In the genomic region with DNA sequence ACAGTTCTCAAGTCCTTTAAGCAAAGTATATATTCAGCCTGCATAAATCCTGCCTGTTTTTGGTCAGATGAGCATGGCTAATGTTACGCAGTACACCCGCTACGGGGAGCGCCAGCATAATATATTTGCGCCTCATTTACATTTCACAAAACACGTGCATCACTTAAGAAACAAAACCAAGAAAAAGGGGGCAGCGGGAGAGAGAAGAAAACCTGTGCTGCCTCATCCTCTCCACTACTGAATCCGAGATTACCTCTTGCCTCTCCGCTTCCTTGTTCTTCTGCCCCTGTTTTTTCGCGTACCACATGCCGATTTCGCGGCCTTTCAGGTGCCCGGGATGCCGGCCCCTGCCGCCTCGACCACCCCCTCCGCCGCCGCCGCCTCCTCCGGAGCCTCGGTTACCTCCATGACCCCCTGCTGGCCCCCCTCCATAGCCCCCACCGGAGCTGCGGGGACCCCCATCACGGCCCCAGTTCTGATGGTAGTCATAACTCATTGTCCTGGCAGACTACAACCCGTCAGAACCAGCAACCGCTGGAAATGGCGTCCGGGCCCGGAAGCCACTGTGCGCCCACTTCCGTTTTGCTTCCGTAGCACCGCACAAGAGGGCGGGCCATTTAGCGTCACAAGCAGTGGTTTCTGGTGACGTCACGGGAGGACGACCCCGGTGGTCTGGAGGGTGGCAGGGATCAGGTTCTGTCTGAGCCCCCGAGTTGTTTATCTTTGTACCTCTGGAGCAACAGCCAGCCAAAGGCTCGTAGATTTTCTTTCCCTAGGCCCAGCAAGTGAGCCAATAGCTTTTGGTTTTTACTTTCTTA, we compare ENCODE assay signal across 1 cellular context.
TF ChIP-seq lines count a peak whose summit lies in the region.

TSS of gene DHX36 (minus strand) at position 567 of the 818 bp plus-strand sequence. CDS start at position 496, 71 bp downstream.

TF ChIP-seq in HepG2, 621 proteins besides CTCF, POLR2A, EP300 and RAD21 (continued from another document and continues in another):
- TF ChIP-seq, protein P1, sequence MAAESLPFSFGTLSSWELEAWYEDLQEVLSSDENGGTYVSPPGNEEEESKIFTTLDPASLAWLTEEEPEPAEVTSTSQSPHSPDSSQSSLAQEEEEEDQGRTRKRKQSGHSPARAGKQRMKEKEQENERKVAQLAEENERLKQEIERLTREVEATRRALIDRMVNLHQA (CRISPR knock-in tag; IDR thresholded peaks at IDR 0.05) = no peak
- no peak for TF ChIP-seq RNF2 (conservative IDR thresholded peaks at IDR 0.05; ENCODE audit: low read depth)
- TF ChIP-seq MAFF (IDR thresholded peaks at IDR 0.05; ENCODE audit: low read depth, low read length) = no peak
- TF ChIP-seq RORA (CRISPR knock-in tag; IDR thresholded peaks at IDR 0.05) = no peak
- TF ChIP-seq SRSF1 (optimal IDR thresholded peaks at IDR 0.05; ENCODE audit: low read depth, low read length) = peak; percentile 33
- no peak for TF ChIP-seq HNRNPL (IDR thresholded peaks at IDR 0.05; ENCODE audit: low read depth, low read length)
- TF ChIP-seq, protein P2, sequence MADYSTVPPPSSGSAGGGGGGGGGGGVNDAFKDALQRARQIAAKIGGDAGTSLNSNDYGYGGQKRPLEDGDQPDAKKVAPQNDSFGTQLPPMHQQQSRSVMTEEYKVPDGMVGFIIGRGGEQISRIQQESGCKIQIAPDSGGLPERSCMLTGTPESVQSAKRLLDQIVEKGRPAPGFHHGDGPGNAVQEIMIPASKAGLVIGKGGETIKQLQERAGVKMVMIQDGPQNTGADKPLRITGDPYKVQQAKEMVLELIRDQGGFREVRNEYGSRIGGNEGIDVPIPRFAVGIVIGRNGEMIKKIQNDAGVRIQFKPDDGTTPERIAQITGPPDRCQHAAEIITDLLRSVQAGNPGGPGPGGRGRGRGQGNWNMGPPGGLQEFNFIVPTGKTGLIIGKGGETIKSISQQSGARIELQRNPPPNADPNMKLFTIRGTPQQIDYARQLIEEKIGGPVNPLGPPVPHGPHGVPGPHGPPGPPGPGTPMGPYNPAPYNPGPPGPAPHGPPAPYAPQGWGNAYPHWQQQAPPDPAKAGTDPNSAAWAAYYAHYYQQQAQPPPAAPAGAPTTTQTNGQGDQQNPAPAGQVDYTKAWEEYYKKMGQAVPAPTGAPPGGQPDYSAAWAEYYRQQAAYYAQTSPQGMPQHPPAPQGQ (CRISPR knock-in tag; IDR thresholded peaks at IDR 0.05; ENCODE audit: borderline replicate concordance) = no peak
- no peak; the same call in 1 of the 2 replicates for TF ChIP-seq FOXO1 (CRISPR knock-in tag; IDR thresholded peaks at IDR 0.05)
- TF ChIP-seq ARID3A (IDR thresholded peaks at IDR 0.05; ENCODE audit: low read depth, low read length) = no peak
- TF ChIP-seq ZBTB3 (CRISPR knock-in tag; IDR thresholded peaks at IDR 0.05; ENCODE audit: borderline replicate concordance, low read depth) = no peak
- TF ChIP-seq ZNF253 (CRISPR knock-in tag; IDR thresholded peaks at IDR 0.05; ENCODE audit: borderline replicate concordance) = no peak
- no peak for TF ChIP-seq MBD4 (IDR thresholded peaks at IDR 0.05; ENCODE audit: borderline replicate concordance, low read length)
- peak; percentile 67; the same call in 1 of the 2 replicates for TF ChIP-seq ETV6 (CRISPR knock-in tag; conservative IDR thresholded peaks at IDR 0.05)
- no peak for TF ChIP-seq HMG20A (CRISPR knock-in tag; IDR thresholded peaks at IDR 0.05; ENCODE audit: borderline replicate concordance)
- no peak for TF ChIP-seq ZNF329 (CRISPR knock-in tag; IDR thresholded peaks at IDR 0.05; ENCODE audit: low read depth)
- TF ChIP-seq ATF5 (CRISPR knock-in tag; IDR thresholded peaks at IDR 0.05; ENCODE audit: low read depth) = no peak
- no peak for TF ChIP-seq ISX (CRISPR knock-in tag; conservative IDR thresholded peaks at IDR 0.05)
- no peak; the same call in none of the 2 replicates for TF ChIP-seq HDAC1 (CRISPR knock-in tag; IDR thresholded peaks at IDR 0.05)
- TF ChIP-seq, protein P3, sequence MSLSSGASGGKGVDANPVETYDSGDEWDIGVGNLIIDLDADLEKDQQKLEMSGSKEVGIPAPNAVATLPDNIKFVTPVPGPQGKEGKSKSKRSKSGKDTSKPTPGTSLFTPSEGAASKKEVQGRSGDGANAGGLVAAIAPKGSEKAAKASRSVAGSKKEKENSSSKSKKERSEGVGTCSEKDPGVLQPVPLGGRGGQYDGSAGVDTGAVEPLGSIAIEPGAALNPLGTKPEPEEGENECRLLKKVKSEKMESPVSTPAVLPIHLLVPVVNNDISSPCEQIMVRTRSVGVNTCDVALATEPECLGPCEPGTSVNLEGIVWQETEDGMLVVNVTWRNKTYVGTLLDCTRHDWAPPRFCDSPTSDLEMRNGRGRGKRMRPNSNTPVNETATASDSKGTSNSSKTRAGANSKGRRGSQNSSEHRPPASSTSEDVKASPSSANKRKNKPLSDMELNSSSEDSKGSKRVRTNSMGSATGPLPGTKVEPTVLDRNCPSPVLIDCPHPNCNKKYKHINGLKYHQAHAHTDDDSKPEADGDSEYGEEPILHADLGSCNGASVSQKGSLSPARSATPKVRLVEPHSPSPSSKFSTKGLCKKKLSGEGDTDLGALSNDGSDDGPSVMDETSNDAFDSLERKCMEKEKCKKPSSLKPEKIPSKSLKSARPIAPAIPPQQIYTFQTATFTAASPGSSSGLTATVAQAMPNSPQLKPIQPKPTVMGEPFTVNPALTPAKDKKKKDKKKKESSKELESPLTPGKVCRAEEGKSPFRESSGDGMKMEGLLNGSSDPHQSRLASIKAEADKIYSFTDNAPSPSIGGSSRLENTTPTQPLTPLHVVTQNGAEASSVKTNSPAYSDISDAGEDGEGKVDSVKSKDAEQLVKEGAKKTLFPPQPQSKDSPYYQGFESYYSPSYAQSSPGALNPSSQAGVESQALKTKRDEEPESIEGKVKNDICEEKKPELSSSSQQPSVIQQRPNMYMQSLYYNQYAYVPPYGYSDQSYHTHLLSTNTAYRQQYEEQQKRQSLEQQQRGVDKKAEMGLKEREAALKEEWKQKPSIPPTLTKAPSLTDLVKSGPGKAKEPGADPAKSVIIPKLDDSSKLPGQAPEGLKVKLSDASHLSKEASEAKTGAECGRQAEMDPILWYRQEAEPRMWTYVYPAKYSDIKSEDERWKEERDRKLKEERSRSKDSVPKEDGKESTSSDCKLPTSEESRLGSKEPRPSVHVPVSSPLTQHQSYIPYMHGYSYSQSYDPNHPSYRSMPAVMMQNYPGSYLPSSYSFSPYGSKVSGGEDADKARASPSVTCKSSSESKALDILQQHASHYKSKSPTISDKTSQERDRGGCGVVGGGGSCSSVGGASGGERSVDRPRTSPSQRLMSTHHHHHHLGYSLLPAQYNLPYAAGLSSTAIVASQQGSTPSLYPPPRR (CRISPR knock-in tag; IDR thresholded peaks at IDR 0.05; ENCODE audit: borderline replicate concordance) = no peak
- TF ChIP-seq ZFP1 (CRISPR knock-in tag; IDR thresholded peaks at IDR 0.05) = no peak
- TF ChIP-seq, protein P4, sequence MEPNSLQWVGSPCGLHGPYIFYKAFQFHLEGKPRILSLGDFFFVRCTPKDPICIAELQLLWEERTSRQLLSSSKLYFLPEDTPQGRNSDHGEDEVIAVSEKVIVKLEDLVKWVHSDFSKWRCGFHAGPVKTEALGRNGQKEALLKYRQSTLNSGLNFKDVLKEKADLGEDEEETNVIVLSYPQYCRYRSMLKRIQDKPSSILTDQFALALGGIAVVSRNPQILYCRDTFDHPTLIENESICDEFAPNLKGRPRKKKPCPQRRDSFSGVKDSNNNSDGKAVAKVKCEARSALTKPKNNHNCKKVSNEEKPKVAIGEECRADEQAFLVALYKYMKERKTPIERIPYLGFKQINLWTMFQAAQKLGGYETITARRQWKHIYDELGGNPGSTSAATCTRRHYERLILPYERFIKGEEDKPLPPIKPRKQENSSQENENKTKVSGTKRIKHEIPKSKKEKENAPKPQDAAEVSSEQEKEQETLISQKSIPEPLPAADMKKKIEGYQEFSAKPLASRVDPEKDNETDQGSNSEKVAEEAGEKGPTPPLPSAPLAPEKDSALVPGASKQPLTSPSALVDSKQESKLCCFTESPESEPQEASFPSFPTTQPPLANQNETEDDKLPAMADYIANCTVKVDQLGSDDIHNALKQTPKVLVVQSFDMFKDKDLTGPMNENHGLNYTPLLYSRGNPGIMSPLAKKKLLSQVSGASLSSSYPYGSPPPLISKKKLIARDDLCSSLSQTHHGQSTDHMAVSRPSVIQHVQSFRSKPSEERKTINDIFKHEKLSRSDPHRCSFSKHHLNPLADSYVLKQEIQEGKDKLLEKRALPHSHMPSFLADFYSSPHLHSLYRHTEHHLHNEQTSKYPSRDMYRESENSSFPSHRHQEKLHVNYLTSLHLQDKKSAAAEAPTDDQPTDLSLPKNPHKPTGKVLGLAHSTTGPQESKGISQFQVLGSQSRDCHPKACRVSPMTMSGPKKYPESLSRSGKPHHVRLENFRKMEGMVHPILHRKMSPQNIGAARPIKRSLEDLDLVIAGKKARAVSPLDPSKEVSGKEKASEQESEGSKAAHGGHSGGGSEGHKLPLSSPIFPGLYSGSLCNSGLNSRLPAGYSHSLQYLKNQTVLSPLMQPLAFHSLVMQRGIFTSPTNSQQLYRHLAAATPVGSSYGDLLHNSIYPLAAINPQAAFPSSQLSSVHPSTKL (CRISPR knock-in tag; IDR thresholded peaks at IDR 0.05) = peak; percentile 70
- 0 out of 2 replicates have a peak, but pooled peaks have one; percentile 65 for TF ChIP-seq ZNF510 (CRISPR knock-in tag; IDR thresholded peaks at IDR 0.05; ENCODE audit: low read depth)
- no peak for TF ChIP-seq EZH2 (conservative IDR thresholded peaks at IDR 0.05; ENCODE audit: low read depth, low read length)
- TF ChIP-seq CEBPB (IDR thresholded peaks at IDR 0.05; ENCODE audit: borderline replicate concordance, low read depth, low read length) = no peak
- peak; percentile 72; the same call in 1 of the 2 replicates for TF ChIP-seq ZNF280B (CRISPR knock-in tag; IDR thresholded peaks at IDR 0.05; ENCODE audit: borderline replicate concordance)
- TF ChIP-seq, protein P5, sequence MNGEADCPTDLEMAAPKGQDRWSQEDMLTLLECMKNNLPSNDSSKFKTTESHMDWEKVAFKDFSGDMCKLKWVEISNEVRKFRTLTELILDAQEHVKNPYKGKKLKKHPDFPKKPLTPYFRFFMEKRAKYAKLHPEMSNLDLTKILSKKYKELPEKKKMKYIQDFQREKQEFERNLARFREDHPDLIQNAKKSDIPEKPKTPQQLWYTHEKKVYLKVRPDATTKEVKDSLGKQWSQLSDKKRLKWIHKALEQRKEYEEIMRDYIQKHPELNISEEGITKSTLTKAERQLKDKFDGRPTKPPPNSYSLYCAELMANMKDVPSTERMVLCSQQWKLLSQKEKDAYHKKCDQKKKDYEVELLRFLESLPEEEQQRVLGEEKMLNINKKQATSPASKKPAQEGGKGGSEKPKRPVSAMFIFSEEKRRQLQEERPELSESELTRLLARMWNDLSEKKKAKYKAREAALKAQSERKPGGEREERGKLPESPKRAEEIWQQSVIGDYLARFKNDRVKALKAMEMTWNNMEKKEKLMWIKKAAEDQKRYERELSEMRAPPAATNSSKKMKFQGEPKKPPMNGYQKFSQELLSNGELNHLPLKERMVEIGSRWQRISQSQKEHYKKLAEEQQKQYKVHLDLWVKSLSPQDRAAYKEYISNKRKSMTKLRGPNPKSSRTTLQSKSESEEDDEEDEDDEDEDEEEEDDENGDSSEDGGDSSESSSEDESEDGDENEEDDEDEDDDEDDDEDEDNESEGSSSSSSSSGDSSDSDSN (CRISPR knock-in tag; IDR thresholded peaks at IDR 0.05) = peak; percentile 45; the same call in 1 of the 2 replicates
- no peak for TF ChIP-seq MYPOP (CRISPR knock-in tag; IDR thresholded peaks at IDR 0.05)
- no peak for TF ChIP-seq ZNF460 (CRISPR knock-in tag; IDR thresholded peaks at IDR 0.05; ENCODE audit: borderline replicate concordance)
- peak; percentile 33; the same call in 1 of the 2 replicates for TF ChIP-seq REPIN1 (CRISPR knock-in tag; IDR thresholded peaks at IDR 0.05; ENCODE audit: borderline replicate concordance, low read depth)
- TF ChIP-seq ZNF224 (CRISPR knock-in tag; IDR thresholded peaks at IDR 0.05) = no peak
- TF ChIP-seq ZNF773 (CRISPR knock-in tag; IDR thresholded peaks at IDR 0.05; ENCODE audit: borderline replicate concordance) = no peak
